In genomic region chr11:107834995-107835394, GRCh38 we compare ENCODE assay signal across 2 cellular contexts.
TF ChIP-seq lines count a peak whose summit lies in the region.

No MANE protein-coding gene starts in this region.

TF ChIP-seq in GM23338, 12 proteins besides CTCF, POLR2A, EP300 and RAD21 (continued from another document):
- no peak for TF ChIP-seq ZNF462 (CRISPR knock-in tag; IDR thresholded peaks at IDR 0.05)

TF ChIP-seq in HCT116, 20 proteins besides CTCF, POLR2A, EP300 and RAD21 (continued from another document):
- TF ChIP-seq REST (IDR thresholded peaks at IDR 0.05; ENCODE audit: low read depth): no peak
- no peak for TF ChIP-seq SRF (IDR thresholded peaks at IDR 0.05; ENCODE audit: low read depth)
- no peak for TF ChIP-seq SIN3A (IDR thresholded peaks at IDR 0.05; ENCODE audit: low read depth)
- TF ChIP-seq YY1 (IDR thresholded peaks at IDR 0.05; ENCODE audit: extremely low read depth, insufficient replicate concordance, low read depth, low read length): no peak
- no peak for TF ChIP-seq SP1 (IDR thresholded peaks at IDR 0.05; ENCODE audit: low read depth)
- no peak for TF ChIP-seq CBX3 (IDR thresholded peaks at IDR 0.05; ENCODE audit: low read depth)
